9 cellular contexts compared by ENCODE assay signal in genomic region chr5:81393783-81394718, GRCh38. TPM values are rescaled to one million over a fixed set of nuclear protein-coding genes. Genes with fewer than 3 reads are reported as not detected.
DNase-seq lines count a peak whose midpoint lies in the region; ATAC-seq and TF ChIP-seq lines count a peak whose summit lies in the region.
"Had no signal": no experiment of that assay in that cellular context is flagged by ENCODE, and none has a peak within 500 bp of the region (broad histone marks: within the 10 kb centered on the region; RNA-seq: fewer than 3 reads in every experiment).

Gene ACOT12, minus strand, starts transcription at chr5:81394134. Its CDS starts 20 bp downstream, at chr5:81394114.

- no peak for TF ChIP-seq CTCF in cardiac muscle cell (IDR thresholded peaks at IDR 0.05; ENCODE audit: low read depth, low read length)
- TF ChIP-seq CTCF in retinal pigment epithelial cell (conservative IDR thresholded peaks at IDR 0.05; ENCODE audit: low read depth, low read length) = no peak

- no peaks in the 10 kb centered on the region for H3K9me3 ChIP-seq in cardiac muscle cell (ENCODE audit: low read depth)

- H3K4me3 ChIP-seq in cardiac muscle cell (peak within 1 kb of the TSS; percentile 31), retinal pigment epithelial cell (ENCODE audit: low read length) (peak within 1 kb of the TSS; percentile 42)

- ATAC-seq in GM21360 (IDR thresholded peaks at IDR 0.05; ENCODE audit: unreplicated experiment) = no peak
- no peak for ATAC-seq in HG02852 (IDR thresholded peaks at IDR 0.05; ENCODE audit: unreplicated experiment)

- peaks cover 5% of the 10 kb centered on the region for H3K9me3 Mint-ChIP-seq in T-helper 2 cell treated with Interferon-gamma antibody and Interleukin-4, amounts not matched to agents 5 μg/mL and 100 μg/mL, for 36 hours

- H3K27me3 Mint-ChIP-seq in T-helper 2 cell treated with Interferon-gamma antibody and Interleukin-4, amounts not matched to agents 5 μg/mL and 100 μg/mL, for 36 hours (ENCODE audit: low read depth) = peaks cover 53% of the 10 kb centered on the region

- H3K4me1 ChIP-seq in cardiac muscle cell (ENCODE audit: low read depth) = no peaks in the 10 kb centered on the region

- no peaks in the 10 kb centered on the region for H3K36me3 ChIP-seq in cardiac muscle cell

- H3K27me3 ChIP-seq in cardiac muscle cell = peaks cover 37% of the 10 kb centered on the region

- H3K36me3 Mint-ChIP-seq in T-helper 2 cell treated with Interferon-gamma antibody and Interleukin-4, amounts not matched to agents 5 μg/mL and 100 μg/mL, for 36 hours (ENCODE audit: low read depth) = peaks cover 2% of the 10 kb centered on the region

- H3K27ac Mint-ChIP-seq in T-helper 2 cell treated with Interferon-gamma antibody and Interleukin-4, amounts not matched to agents 5 μg/mL and 100 μg/mL, for 36 hours = no peak within 1 kb of the TSS

- peak within 1 kb of the TSS; percentile 52 for H3K4me3 Mint-ChIP-seq in T-helper 2 cell treated with Interferon-gamma antibody and Interleukin-4, amounts not matched to agents 5 μg/mL and 100 μg/mL, for 36 hours

- H3K27ac ChIP-seq in cardiac muscle cell = no peak within 1 kb of the TSS
- H3K27ac ChIP-seq: epithelial cell of prostate had no signal

- DNase-seq in EL (peak; percentile 26), cardiac muscle cell (ENCODE audit: low read depth in 1 of 2, low spot score in 1 of 2) (peak; percentile 36 to 55), retinal pigment epithelial cell (ENCODE audit: low read depth) (no peak), medulla oblongata (ENCODE audit: extremely low spot score) (no peak), SHP77 (lab: John Stamatoyannopoulos, UW) (no peak)
- no peak for DNase-seq in T-helper 2 cell treated with Interferon-gamma antibody and Interleukin-4, amounts not matched to agents 5 μg/mL and 100 μg/mL, for 36 hours (ENCODE audit: low spot score)

- H3K4me1 Mint-ChIP-seq in T-helper 2 cell treated with Interferon-gamma antibody and Interleukin-4, amounts not matched to agents 5 μg/mL and 100 μg/mL, for 36 hours (ENCODE audit: low read depth) = peaks cover 11% of the 10 kb centered on the region

RNA-seq across cellular contexts. Expression of gene ACOT12, which starts in this region (rescaled TPM):
- total RNA-seq in cardiac muscle cell = not detected in 2 replicates
- not detected in 2 replicates for polyA plus RNA-seq in cardiac muscle cell

Comparison
In these comparisons a context has a peak if more than half of its experiments do, and no peak if none do; other contexts are left out.
1. Peak in DNase-seq and H3K4me3 ChIP-seq in cardiac muscle cell; RNA of the gene not detected or under 1 TPM.